ENCODE assay signal across 8 cellular contexts in the genomic region with DNA sequence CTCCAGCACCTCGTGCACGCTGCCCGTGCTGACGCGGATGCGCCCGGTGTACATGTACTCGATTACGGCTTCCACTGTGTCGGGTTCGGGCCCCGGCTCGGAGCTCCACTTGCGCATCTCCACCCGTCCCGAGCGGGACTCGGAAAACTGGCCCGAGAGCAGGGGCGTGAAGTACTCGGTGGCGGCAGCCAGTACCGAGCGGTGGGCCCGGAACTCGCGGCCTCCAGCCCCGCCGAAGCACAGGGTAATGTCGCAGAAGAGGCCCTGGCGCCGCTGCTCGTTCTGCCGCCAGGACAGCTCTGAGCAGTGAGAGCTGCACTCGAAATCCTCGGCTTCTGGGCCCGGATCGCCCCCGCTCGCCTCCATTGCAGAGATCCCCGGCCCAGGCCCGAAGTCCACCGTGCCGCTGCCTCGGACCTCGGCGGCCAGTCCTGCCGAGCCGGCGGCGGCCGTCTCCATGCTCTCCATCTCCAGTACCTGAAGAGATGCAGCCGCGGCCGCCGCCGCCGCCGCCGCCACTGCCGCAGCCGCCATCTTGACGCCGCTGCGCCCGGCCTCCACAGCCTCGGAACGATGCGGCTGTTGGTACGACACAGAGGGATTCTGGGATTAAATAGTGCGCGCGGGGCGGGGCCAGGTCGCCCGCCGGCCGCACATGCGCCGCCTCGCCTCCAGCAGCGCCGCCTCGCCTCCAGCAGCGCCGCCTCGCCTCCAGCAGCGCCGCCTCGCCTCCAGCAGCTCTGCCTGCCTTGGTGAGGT. TPM values are rescaled to one million over a fixed set of nuclear protein-coding genes. Genes with fewer than 3 reads are reported as not detected.
DNase-seq lines count a peak whose midpoint lies in the region; ATAC-seq, FAIRE-seq and TF ChIP-seq lines count a peak whose summit lies in the region.

A gene with protein sequence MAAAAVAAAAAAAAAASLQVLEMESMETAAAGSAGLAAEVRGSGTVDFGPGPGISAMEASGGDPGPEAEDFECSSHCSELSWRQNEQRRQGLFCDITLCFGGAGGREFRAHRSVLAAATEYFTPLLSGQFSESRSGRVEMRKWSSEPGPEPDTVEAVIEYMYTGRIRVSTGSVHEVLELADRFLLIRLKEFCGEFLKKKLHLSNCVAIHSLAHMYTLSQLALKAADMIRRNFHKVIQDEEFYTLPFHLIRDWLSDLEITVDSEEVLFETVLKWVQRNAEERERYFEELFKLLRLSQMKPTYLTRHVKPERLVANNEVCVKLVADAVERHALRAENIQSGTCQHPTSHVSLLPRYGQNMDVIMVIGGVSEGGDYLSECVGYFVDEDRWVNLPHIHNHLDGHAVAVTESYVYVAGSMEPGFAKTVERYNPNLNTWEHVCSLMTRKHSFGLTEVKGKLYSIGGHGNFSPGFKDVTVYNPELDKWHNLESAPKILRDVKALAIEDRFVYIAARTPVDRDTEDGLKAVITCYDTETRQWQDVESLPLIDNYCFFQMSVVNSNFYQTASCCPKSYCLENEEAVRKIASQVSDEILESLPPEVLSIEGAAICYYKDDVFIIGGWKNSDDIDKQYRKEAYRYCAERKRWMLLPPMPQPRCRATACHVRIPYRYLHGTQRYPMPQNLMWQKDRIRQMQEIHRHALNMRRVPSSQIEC (minus strand): TSS at position 587 of the 759 bp plus-strand sequence. CDS start 53 bp downstream, at position 534.

- H3K4me3 ChIP-seq in neuron (ENCODE audit: low read length) = peak within 1 kb of the TSS; percentile 82

- peak; percentile 91 for ATAC-seq in foreskin keratinocyte

- H2AFZ ChIP-seq in neuron (ENCODE audit: low read depth, low read length) = peak within 1 kb of the TSS; percentile 73

- H3K36me3 ChIP-seq in neuron (ENCODE audit: insufficient read depth, low read length) = peaks cover 27% of the 10 kb centered on the region

- H3K4me1 ChIP-seq in foreskin keratinocyte = peaks cover 7% of the 10 kb centered on the region
- peaks cover 26% of the 10 kb centered on the region for H3K4me1 ChIP-seq in neuron (ENCODE audit: insufficient read depth, low read length)

- TF ChIP-seq POLR2A in H54 (IDR thresholded peaks at IDR 0.05; ENCODE audit: low read depth, low read length) = peak; percentile 93

- H3K27ac ChIP-seq in foreskin keratinocyte = peak within 1 kb of the TSS; percentile 33

- TF ChIP-seq CTCF in foreskin keratinocyte (conservative IDR thresholded peaks at IDR 0.05) = peak; percentile 48

- peak; percentile 98 for DNase-seq in ELF-1 (ENCODE audit: low read depth, low spot score)
- DNase-seq in H54 (ENCODE audit: insufficient read length, low spot score) = peak; percentile 88
- DNase-seq in M059J (ENCODE audit: low read depth) = peak; percentile 85
- peak; percentile 44 for DNase-seq in SHP77 treated with DMSO at 0.1 percent for 48 hours (lab: John Stamatoyannopoulos, UW)
- DNase-seq in activated effector memory CD4-positive, alpha-beta T cell treated with anti-CD3 and anti-CD28 coated beads, Interleukin-2, amount 50 U/mL, for 16 hours = peak; percentile 96
- peak; percentile 52 to 63 for DNase-seq in foreskin keratinocyte
- peak; percentile 83 for DNase-seq in stromal cell of bone marrow (ENCODE audit: low read depth)

- H3K27me3 ChIP-seq in foreskin keratinocyte (no peaks in the 10 kb centered on the region), neuron (ENCODE audit: insufficient read depth, low read length) (no peaks in the 10 kb centered on the region)

- FAIRE-seq in H54 (lab: Jason Lieb, UNC) = no peak

- H3K9me3 ChIP-seq in neuron (ENCODE audit: low read length) = no peaks in the 10 kb centered on the region

RNA-seq across cellular contexts. Expression of the gene that starts here (rescaled TPM):
- 12.1 and 17.1 TPM in 2 replicates for total RNA-seq in M059J (2014; rRNA removed; shearing (Covaris generic))
- total RNA-seq in foreskin keratinocyte = 15.2 and 15.5 TPM in 2 replicates
- 0.10 and 0.11 TPM in 2 replicates for polyA plus RNA-seq in foreskin keratinocyte

Comparison
In these comparisons a context has a peak if more than half of its experiments do, and no peak if none do; other contexts are left out.
1. Peak in every context shown above with its lines: DNase-seq, ATAC-seq, H3K4me3 ChIP-seq and H3K27ac ChIP-seq.
2. DNase-seq: peak in every context shown above with its lines; median percentile 98 in ELF-1; 96 in activated effector memory CD4-positive, alpha-beta T cell treated with anti-CD3 and anti-CD28 coated beads, Interleukin-2, amount 50 U/mL, for 16 hours; 88 in H54; 85 in M059J; 83 in stromal cell of bone marrow; 58 in foreskin keratinocyte; 44 in SHP77 treated with DMSO at 0.1 percent for 48 hours.